ENCODE assay signal across 21 cellular contexts in the genomic region with DNA sequence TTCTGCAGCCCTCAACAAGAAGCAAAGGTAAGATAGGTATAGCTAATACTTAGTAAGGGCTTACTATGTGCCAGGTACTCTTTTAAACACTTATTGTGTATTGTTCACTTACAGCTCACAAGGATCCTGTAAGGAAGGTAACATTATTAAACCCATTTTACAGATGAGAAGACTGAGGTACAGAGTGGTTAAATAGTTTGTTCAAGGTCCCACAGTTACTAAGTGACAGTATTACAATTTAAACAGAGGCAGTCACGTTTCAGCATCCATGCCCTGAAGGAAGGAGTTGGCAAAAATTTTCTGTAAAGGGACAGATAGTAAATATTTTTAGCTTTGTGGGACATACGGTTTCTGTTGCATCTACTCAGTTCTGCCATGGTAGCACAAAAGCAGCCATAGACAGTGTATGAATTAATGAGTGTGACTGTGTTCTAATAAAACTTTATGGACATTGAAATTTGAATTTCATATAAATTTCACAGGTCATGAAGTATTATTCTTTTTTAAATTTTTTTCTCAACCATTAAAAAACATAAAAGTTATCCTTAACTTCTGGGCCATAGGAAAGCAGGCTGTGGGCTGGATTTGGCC.
A peak's percentile ranks its signal among the peaks of the same experiment; 100 is the strongest.
DNase-seq lines count a peak whose midpoint lies in the region; ATAC-seq and TF ChIP-seq lines count a peak whose summit lies in the region.
"Had no signal": no experiment of that assay in that cellular context is flagged by ENCODE, and none has a peak within 500 bp of the region (broad histone marks: within the 10 kb centered on the region; RNA-seq: fewer than 3 reads in every experiment).

No MANE protein-coding gene starts in this region.

- peak overlapping the region; percentile 76 for H3K27ac Mint-ChIP-seq in osteocyte (ENCODE audit: unreplicated experiment)
- H3K27ac Mint-ChIP-seq: activated naive CD8-positive, alpha-beta T cell treated with anti-CD3 and anti-CD28 coated beads, Interleukin-2, amount 50 U/mL, for 24 hours; CD14-positive monocyte; memory B cell; natural killer cell; T-helper 1 cell treated with Interleukin-12 subunit alpha and Interleukin-12 subunit beta and Interleukin-4 antibody, amounts not matched to agents 30 μg/mL and 1 μg/mL, for 36 hours had no signal

- intact Hi-C loops in left ventricle myocardium inferior (cut with micrococcal nuclease): no loop called here
- intact Hi-C loops in Right ventricle myocardium superior (cut with DNase I): no loop called here

- H3K4me1 ChIP-seq in left ventricle myocardium inferior: peaks cover 47% of the 10 kb centered on the region

- peaks cover 2% of the 10 kb centered on the region for H3K36me3 Mint-ChIP-seq in osteocyte (ENCODE audit: unreplicated experiment)
- H3K36me3 Mint-ChIP-seq: CD14-positive monocyte, natural killer cell had no signal

- ATAC-seq in Right ventricle myocardium superior (ENCODE audit: poor library complexity): no peak
- ATAC-seq: activated naive CD8-positive, alpha-beta T cell treated with anti-CD3 and anti-CD28 coated beads, Interleukin-2, amount 50 U/mL, for 24 hours; natural killer cell had no signal

- H3K36me3 ChIP-seq in left ventricle myocardium inferior: peaks cover 8% of the 10 kb centered on the region
- H3K36me3 ChIP-seq: WERI-Rb-1 had no signal

- no peaks in the 10 kb centered on the region for H3K27me3 ChIP-seq in left ventricle myocardium inferior (ENCODE audit: low read depth)

- H3K9me3 Mint-ChIP-seq in osteocyte (ENCODE audit: unreplicated experiment): peaks cover 6% of the 10 kb centered on the region
- H3K9me3 Mint-ChIP-seq: T-helper 1 cell treated with Interleukin-12 subunit alpha and Interleukin-12 subunit beta and Interleukin-4 antibody, amounts not matched to agents 30 μg/mL and 1 μg/mL, for 36 hours had no signal

- H3K4me3 Mint-ChIP-seq in osteocyte (ENCODE audit: unreplicated experiment): no peak overlapping the region
- H3K4me3 Mint-ChIP-seq: activated naive CD8-positive, alpha-beta T cell treated with anti-CD3 and anti-CD28 coated beads, Interleukin-2, amount 50 U/mL, for 24 hours; CD14-positive monocyte; memory B cell; natural killer cell; T-helper 1 cell treated with Interleukin-12 subunit alpha and Interleukin-12 subunit beta and Interleukin-4 antibody, amounts not matched to agents 30 μg/mL and 1 μg/mL, for 36 hours had no signal

- H3K4me1 Mint-ChIP-seq in osteocyte (ENCODE audit: unreplicated experiment): peaks cover 52% of the 10 kb centered on the region
- H3K4me1 Mint-ChIP-seq: activated naive CD8-positive, alpha-beta T cell treated with anti-CD3 and anti-CD28 coated beads, Interleukin-2, amount 50 U/mL, for 24 hours; CD14-positive monocyte; memory B cell; natural killer cell had no signal

- DNase-seq in left ventricle myocardium inferior (no peak), Right ventricle myocardium superior (no peak), epithelial cell of prostate (ENCODE audit: low read depth, low spot score) (no peak), osteocyte (ENCODE audit: extremely low spot score, unreplicated experiment) (no peak), NCI-H2081 (lab: John Stamatoyannopoulos, UW) (no peak), A172 (ENCODE audit: low spot score) (no peak)
- DNase-seq in stimulated activated naive CD4-positive, alpha-beta T cell (lab: John Stamatoyannopoulos, UW): no peak
- no peak for DNase-seq in stimulated activated CD4-positive, alpha-beta T cell treated with anti-CD3 and anti-CD28 coated beads, Interleukin-4, amount 100 ng/mL, for 4 hours
- DNase-seq: activated CD4-positive, alpha-beta T cell treated with anti-CD3 and anti-CD28 coated beads, Interleukin-2, amount 50 U/mL, for 4 hours; activated effector memory CD4-positive, alpha-beta T cell treated with anti-CD3 and anti-CD28 coated beads, Interleukin-2, amount 50 U/mL, for 16 hours; activated naive CD8-positive, alpha-beta T cell treated with anti-CD3 and anti-CD28 coated beads, Interleukin-2, amount 50 U/mL, for 24 hours; DMS 273 treated with DMSO at 0.1 percent for 48 hours; natural killer cell; NCI-H1417 treated with DMSO at 0.1 percent for 48 hours; NCI-H2171 treated with DMSO at 0.1 percent for 48 hours; SIG-M5; stimulated activated CD4-positive, alpha-beta T cell treated with anti-CD3 and anti-CD28 coated beads, Interleukin-12 subunit alpha, Interleukin-12 subunit beta, amount 100 ng/mL, for 4 hours; WERI-Rb-1 had no signal

- H3K4me3 ChIP-seq in left ventricle myocardium inferior: no peak overlapping the region

- peaks cover 10% of the 10 kb centered on the region for H3K9me3 ChIP-seq in left ventricle myocardium inferior (replicated peaks)

- no peak for TF ChIP-seq CTCF in left ventricle myocardium inferior (IDR thresholded peaks at IDR 0.05; ENCODE audit: borderline replicate concordance)
- TF ChIP-seq CTCF in osteocyte (IDR thresholded peaks at IDR 0.05): no peak

- no peaks in the 10 kb centered on the region for H3K27me3 Mint-ChIP-seq in osteocyte (ENCODE audit: unreplicated experiment)

- H3K27ac ChIP-seq in left ventricle myocardium inferior (replicated peaks): peak overlapping the region; percentile 75
- peak overlapping the region; percentile 30 for H3K27ac ChIP-seq in epithelial cell of prostate
- H3K27ac ChIP-seq: WERI-Rb-1 had no signal
